18 cellular contexts compared by ENCODE assay signal in genomic region chr2:199364153-199364552, GRCh38.
"Had no signal": no experiment of that assay in that cellular context is flagged by ENCODE, and none has a peak within 500 bp of the region (broad histone marks: within the 10 kb centered on the region; RNA-seq: fewer than 3 reads in every experiment).

No MANE protein-coding gene starts in this region.

- H3K4me1 ChIP-seq: gastrocnemius medialis, testis had no signal

- H3K27me3 ChIP-seq: gastrocnemius medialis, testis had no signal

- H3K36me3 Mint-ChIP-seq: activated naive CD8-positive, alpha-beta T cell treated with anti-CD3 and anti-CD28 coated beads, Interleukin-2, amount 10 ng/mL, durations not matched to agents 7 days and 5 days had no signal

- H3K4me1 Mint-ChIP-seq: activated CD4-positive, alpha-beta memory T cell treated with anti-CD3 and anti-CD28 coated beads, Interleukin-2, amount 10 ng/mL, durations not matched to agents 7 days and 5 days; activated naive CD8-positive, alpha-beta T cell treated with anti-CD3 and anti-CD28 coated beads, Interleukin-2, amount 10 ng/mL, durations not matched to agents 7 days and 5 days; stimulated activated naive CD8-positive, alpha-beta T cell treated with anti-CD3 and anti-CD28 coated beads, Interleukin-15, amount 100 ng/mL, for 72 hours had no signal

- H3K4me3 Mint-ChIP-seq: activated CD4-positive, alpha-beta memory T cell treated with anti-CD3 and anti-CD28 coated beads, Interleukin-2, amount 10 ng/mL, durations not matched to agents 7 days and 5 days; activated naive CD8-positive, alpha-beta T cell treated with anti-CD3 and anti-CD28 coated beads, Interleukin-2, amount 10 ng/mL, durations not matched to agents 7 days and 5 days; activated T-cell treated with anti-CD3 and anti-CD28 coated beads, Interleukin-2, amount 50 U/mL, for 72 hours; dendritic cell treated with granulocyte-macrophage colony-stimulating factor and Interleukin-4, amounts not matched to agents 40 ng/mL and 50 ng/mL, for 4 days; effector memory CD8-positive, alpha-beta T cell; stimulated activated naive CD8-positive, alpha-beta T cell treated with anti-CD3 and anti-CD28 coated beads, Interleukin-15, amount 100 ng/mL, for 72 hours had no signal

- H3K27ac ChIP-seq: epithelial cell of prostate, gastrocnemius medialis, testis had no signal

- H3K27ac Mint-ChIP-seq: activated CD4-positive, alpha-beta memory T cell treated with anti-CD3 and anti-CD28 coated beads, Interleukin-2, amount 10 ng/mL, durations not matched to agents 7 days and 5 days; activated naive CD8-positive, alpha-beta T cell treated with anti-CD3 and anti-CD28 coated beads, Interleukin-2, amount 10 ng/mL, durations not matched to agents 7 days and 5 days; activated T-cell treated with anti-CD3 and anti-CD28 coated beads, Interleukin-2, amount 50 U/mL, for 72 hours; dendritic cell treated with granulocyte-macrophage colony-stimulating factor and Interleukin-4, amounts not matched to agents 40 ng/mL and 50 ng/mL, for 4 days; effector memory CD8-positive, alpha-beta T cell; stimulated activated naive CD8-positive, alpha-beta T cell treated with anti-CD3 and anti-CD28 coated beads, Interleukin-15, amount 100 ng/mL, for 72 hours had no signal

- H3K4me3 ChIP-seq: gastrocnemius medialis, testis had no signal

- H3K9me3 ChIP-seq: gastrocnemius medialis, testis had no signal

- FAIRE-seq: keratinocyte had no signal

- H3K27me3 Mint-ChIP-seq: dendritic cell treated with granulocyte-macrophage colony-stimulating factor and Interleukin-4, amounts not matched to agents 40 ng/mL and 50 ng/mL, for 4 days; effector memory CD8-positive, alpha-beta T cell had no signal

- ATAC-seq: activated T-cell treated with anti-CD3 and anti-CD28 coated beads, Interleukin-2, amount 50 U/mL, for 72 hours; effector memory CD8-positive, alpha-beta T cell; gastrocnemius medialis; left ventricle myocardium superior; stimulated activated naive CD8-positive, alpha-beta T cell treated with anti-CD3 and anti-CD28 coated beads, Interleukin-15, amount 100 ng/mL, for 72 hours had no signal

- DNase-seq: activated CD4-positive, alpha-beta memory T cell treated with anti-CD3 and anti-CD28 coated beads, Interleukin-2, amount 10 ng/mL, durations not matched to agents 7 days and 5 days; activated CD8-positive, alpha-beta memory T cell treated with anti-CD3 and anti-CD28 coated beads, Interleukin-2, amount 50 U/mL, for 4 hours; activated gamma-delta T cell treated with Interleukin-2 at 50 U/mL for 16 hours; activated naive CD8-positive, alpha-beta T cell treated with anti-CD3 and anti-CD28 coated beads, Interleukin-2, amount 10 ng/mL, durations not matched to agents 7 days and 5 days; activated T-cell treated with anti-CD3 and anti-CD28 coated beads, Interleukin-2, amount 50 U/mL, for 72 hours; anterior cingulate cortex; cerebellar nuclear complex; effector memory CD8-positive, alpha-beta T cell; gastrocnemius medialis; left ventricle myocardium superior; mesenchymal stem cell; stimulated activated CD4-positive, alpha-beta T cell treated with anti-CD3 and anti-CD28 coated beads, Interleukin-15, amount 100 ng/mL, for 24 hours; stimulated activated CD4-positive, alpha-beta T cell treated with anti-CD3 and anti-CD28 coated beads, Interleukin-4, amount 100 ng/mL, for 4 hours; stimulated activated naive CD8-positive, alpha-beta T cell treated with anti-CD3 and anti-CD28 coated beads, Interleukin-15, amount 100 ng/mL, for 72 hours; testis had no signal

- H3K9me3 Mint-ChIP-seq: activated CD4-positive, alpha-beta memory T cell treated with anti-CD3 and anti-CD28 coated beads, Interleukin-2, amount 10 ng/mL, durations not matched to agents 7 days and 5 days; activated naive CD8-positive, alpha-beta T cell treated with anti-CD3 and anti-CD28 coated beads, Interleukin-2, amount 10 ng/mL, durations not matched to agents 7 days and 5 days; activated T-cell treated with anti-CD3 and anti-CD28 coated beads, Interleukin-2, amount 50 U/mL, for 72 hours; dendritic cell treated with granulocyte-macrophage colony-stimulating factor and Interleukin-4, amounts not matched to agents 40 ng/mL and 50 ng/mL, for 4 days; effector memory CD8-positive, alpha-beta T cell had no signal

- H3K36me3 ChIP-seq: gastrocnemius medialis had no signal
